In genomic region chrX:13667940-13668339, GRCh38 we compare ENCODE assay signal across 13 cellular contexts.
"Had no signal": no experiment of that assay in that cellular context is flagged by ENCODE, and none has a peak within 500 bp of the region (broad histone marks: within the 10 kb centered on the region; RNA-seq: fewer than 3 reads in every experiment).

No MANE protein-coding gene starts in this region.

- H3K4me1 ChIP-seq: neural progenitor cell had no signal

- DNase-seq: activated CD4-positive, alpha-beta memory T cell treated with anti-CD3 and anti-CD28 coated beads, Interleukin-2, amount 10 ng/mL, durations not matched to agents 7 days and 5 days; activated gamma-delta T cell; activated naive CD8-positive, alpha-beta T cell treated with anti-CD3 and anti-CD28 coated beads for 36 hours; activated T-cell treated with anti-CD3 and anti-CD28 coated beads, Interleukin-2, amount 50 U/mL, for 48 hours; anterior cingulate cortex; hippocampal formation; kidney glomerular epithelial cell; pancreas; SW 1271; transverse colon had no signal

- H3K4me3 Mint-ChIP-seq: activated CD4-positive, alpha-beta memory T cell treated with anti-CD3 and anti-CD28 coated beads, Interleukin-2, amount 10 ng/mL, durations not matched to agents 7 days and 5 days; activated naive CD8-positive, alpha-beta T cell treated with anti-CD3 and anti-CD28 coated beads for 36 hours; neural progenitor cell; T-helper 2 cell treated with Interferon-gamma antibody and Interleukin-4, amounts not matched to agents 5 μg/mL and 100 μg/mL, for 36 hours had no signal

- H3K4me3 ChIP-seq: gastroesophageal sphincter, neural progenitor cell, pancreas, transverse colon had no signal

- H2AFZ ChIP-seq: neural progenitor cell had no signal

- H3K27ac Mint-ChIP-seq: activated CD4-positive, alpha-beta memory T cell treated with anti-CD3 and anti-CD28 coated beads, Interleukin-2, amount 10 ng/mL, durations not matched to agents 7 days and 5 days; neural progenitor cell; T-helper 2 cell treated with Interferon-gamma antibody and Interleukin-4, amounts not matched to agents 5 μg/mL and 100 μg/mL, for 36 hours had no signal

- ATAC-seq: gastroesophageal sphincter, pancreas had no signal

- H3K4me2 ChIP-seq: neural progenitor cell had no signal

- H3K27me3 ChIP-seq: gastroesophageal sphincter, neural progenitor cell, transverse colon had no signal

- H3K9me3 Mint-ChIP-seq: activated CD4-positive, alpha-beta memory T cell treated with anti-CD3 and anti-CD28 coated beads, Interleukin-2, amount 10 ng/mL, durations not matched to agents 7 days and 5 days; activated naive CD8-positive, alpha-beta T cell treated with anti-CD3 and anti-CD28 coated beads for 36 hours; neural progenitor cell; T-helper 2 cell treated with Interferon-gamma antibody and Interleukin-4, amounts not matched to agents 5 μg/mL and 100 μg/mL, for 36 hours had no signal

- H3K36me3 Mint-ChIP-seq: neural progenitor cell had no signal

- H3K9me3 ChIP-seq: gastroesophageal sphincter, pancreas, transverse colon had no signal

- H3K27ac ChIP-seq: neural progenitor cell had no signal

- H3K4me1 Mint-ChIP-seq: neural progenitor cell had no signal

- H3K9ac ChIP-seq: neural progenitor cell had no signal

- H3K36me3 ChIP-seq: neural progenitor cell, transverse colon had no signal

- H3K27me3 Mint-ChIP-seq: activated CD4-positive, alpha-beta memory T cell treated with anti-CD3 and anti-CD28 coated beads, Interleukin-2, amount 10 ng/mL, durations not matched to agents 7 days and 5 days; activated naive CD8-positive, alpha-beta T cell treated with anti-CD3 and anti-CD28 coated beads for 36 hours had no signal
